Comparison of ENCODE assay signal across 9 cellular contexts in the genomic region with DNA sequence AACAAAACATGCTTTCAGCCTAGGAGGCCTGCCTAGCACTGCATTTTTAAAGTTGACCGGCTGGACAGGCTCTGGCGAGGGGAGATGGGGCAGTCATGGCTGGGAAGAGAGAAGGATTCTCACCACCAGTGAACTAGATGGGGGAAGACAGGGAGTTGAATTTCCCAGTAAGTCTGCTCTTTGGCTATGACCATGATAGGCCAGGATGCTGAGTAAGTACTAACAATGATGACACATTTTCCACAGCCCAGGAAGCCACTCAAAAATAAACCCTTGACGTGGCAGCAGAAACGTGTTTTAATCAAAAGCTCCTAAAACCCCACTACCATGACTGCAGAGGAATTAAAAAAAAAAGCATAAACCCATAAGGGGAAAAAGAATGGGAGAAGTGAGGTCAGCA. TPM values are rescaled to one million over a fixed set of nuclear protein-coding genes. Genes with fewer than 3 reads are reported as not detected.
DNase-seq lines count a peak whose midpoint lies in the region; ATAC-seq, FAIRE-seq and TF ChIP-seq lines count a peak whose summit lies in the region.
"Had no signal": no experiment of that assay in that cellular context is flagged by ENCODE, and none has a peak within 500 bp of the region (broad histone marks: within the 10 kb centered on the region; RNA-seq: fewer than 3 reads in every experiment).

No MANE protein-coding gene starts in this region.

- no peak for DNase-seq in HepG2 (ENCODE audit: low spot score)
- DNase-seq in natural killer cell = no peak
- DNase-seq in DMS153 (lab: John Stamatoyannopoulos, UW) = no peak
- DNase-seq in body of pancreas = no peak
- DNase-seq: kidney had no signal

- H3K27me3 ChIP-seq in liver (ENCODE audit: control insufficient read depth in 4 of 4, insufficient read depth in 4 of 4, low read length in 3 of 4) = no peaks in the 10 kb centered on the region
- H3K27me3 ChIP-seq in HepG2 (ENCODE audit: control insufficient read depth in 1 of 2, insufficient read depth in 2 of 2, low read length in 2 of 2) = no peaks in the 10 kb centered on the region
- H3K27me3 ChIP-seq in ectodermal cell (ENCODE audit: control insufficient read depth, insufficient read depth, low read length, poor library complexity, severe bottlenecking) = no peaks in the 10 kb centered on the region
- H3K27me3 ChIP-seq in body of pancreas = no peaks in the 10 kb centered on the region

- TF ChIP-seq RAD21 in liver (IDR thresholded peaks at IDR 0.05) = no peak
- TF ChIP-seq RAD21 in HepG2 (CRISPR knock-in tag; IDR thresholded peaks at IDR 0.05) = no peak

- H3K4me3 Mint-ChIP-seq in natural killer cell = peak overlapping the region; percentile 91

- POLR2A ChIA-PET in HepG2 (lab: Yijun Ruan, JAX) = no interaction called here

- TF ChIP-seq EP300 in HepG2 (IDR thresholded peaks at IDR 0.05; ENCODE audit: low read depth in 2 of 2, low read length in 2 of 2) (no peak), HepG2 (CRISPR knock-in tag; IDR thresholded peaks at IDR 0.05; ENCODE audit: borderline replicate concordance) (no peak)

- H3K4me1 ChIP-seq in liver (ENCODE audit: control insufficient read depth in 4 of 4, insufficient read depth in 4 of 4, low read length in 3 of 4) = peaks cover 6 to 26% (median 15%) of the 10 kb centered on the region in 4 donors
- H3K4me1 ChIP-seq in HepG2 (ENCODE audit: insufficient read depth, low read length) = peaks cover 26% of the 10 kb centered on the region
- peaks cover 47% of the 10 kb centered on the region for H3K4me1 ChIP-seq in ectodermal cell (ENCODE audit: control insufficient read depth, insufficient read depth, low read length)
- peaks cover 26% of the 10 kb centered on the region for H3K4me1 ChIP-seq in body of pancreas

- TF ChIP-seq CTCF in liver (IDR thresholded peaks at IDR 0.05; ENCODE audit: low read depth, low read length, missing input control) (no peak), HepG2 (CRISPR knock-in tag; IDR thresholded peaks at IDR 0.05) (no peak), natural killer cell (IDR thresholded peaks at IDR 0.05) (no peak), body of pancreas (IDR thresholded peaks at IDR 0.05) (no peak)

- BruUV-seq in HepG2 (replicated peaks; lab: Mats Ljungman, UMichigan) = no TSS peak

- peaks cover 14% of the 10 kb centered on the region for H3K79me2 ChIP-seq in HepG2 (ENCODE audit: insufficient read depth, low read length)

- in situ Hi-C loops in HepG2 (cut with HindIII; ENCODE audit: extremely low pct_ligation_motif_present, low pct_unique_long_range_greater_than_20kb) = no loop called here

- WGBS in liver = 79% methylated on average over 4 of the region's 4 CpGs
- WGBS in HepG2 (ENCODE audit: low lambda C conversion rate) = 96% methylated on average over 4 of the region's 4 CpGs
- WGBS in ectodermal cell, 2 experiments = 22 to 38% methylated on average over 4 of the region's 4 CpGs
- 70 to 73% methylated on average over 4 of the region's 4 CpGs for WGBS in body of pancreas, 2 donors

- ATAC-seq in HepG2 = no peak
- ATAC-seq in natural killer cell = peak in 1 of 3 donors; percentile 30
- ATAC-seq in HG03135 (IDR thresholded peaks at IDR 0.05; ENCODE audit: unreplicated experiment) = no peak
- ATAC-seq in body of pancreas = no peak
- ATAC-seq in GM21576 (IDR thresholded peaks at IDR 0.05; ENCODE audit: unreplicated experiment) = no peak

- no peaks in the 10 kb centered on the region for H3K27me3 Mint-ChIP-seq in natural killer cell (ENCODE audit: low read depth in 2 of 2)

- FAIRE-seq in HepG2 (lab: Jason Lieb, UNC) = no peak
- FAIRE-seq: kidney had no signal

- no peak overlapping the region for H3K4me2 ChIP-seq in HepG2 (ENCODE audit: low read depth, low read length)

- peak overlapping the region; percentile 40 to 46 for H3K27ac ChIP-seq in liver (ENCODE audit: low read depth in 1 of 2, low read length in 2 of 2)
- H3K27ac ChIP-seq in HepG2 (ENCODE audit: extremely low read length, insufficient read depth, low read length) = no peak overlapping the region
- peak overlapping the region; percentile 1 for H3K27ac ChIP-seq in ectodermal cell (ENCODE audit: insufficient read depth, low read depth, low read length, poor library complexity, severe bottlenecking)
- H3K27ac ChIP-seq in body of pancreas = no peak overlapping the region

- intact Hi-C loops in HepG2 (cut with micrococcal nuclease; ENCODE audit: unreplicated experiment) = no loop called here
- intact Hi-C loops in natural killer cell (cut with micrococcal nuclease) = no loop called here
- intact Hi-C loops in body of pancreas (cut with DNase I) = no loop called here

- H3K4me1 Mint-ChIP-seq in natural killer cell = peaks cover 83 to 88% of the 10 kb centered on the region in 2 donors

- no peaks in the 10 kb centered on the region for H3K9me3 ChIP-seq in liver (ENCODE audit: control insufficient read depth in 4 of 4, low read length in 3 of 4)
- H3K9me3 ChIP-seq in HepG2 (ENCODE audit: low read length) = no peaks in the 10 kb centered on the region
- no peaks in the 10 kb centered on the region for H3K9me3 ChIP-seq in ectodermal cell (ENCODE audit: control insufficient read depth, low read length)
- H3K9me3 ChIP-seq in body of pancreas = no peaks in the 10 kb centered on the region

- CTCF ChIA-PET in HepG2 (lab: Yijun Ruan, JAX; ENCODE audit: low intra/inter-chr PET ratio, low total read pairs) = no interaction called here

- peaks cover 42% of the 10 kb centered on the region for H3K36me3 Mint-ChIP-seq in natural killer cell

- TF ChIP-seq POLR2A in HepG2 (IDR thresholded peaks at IDR 0.05; ENCODE audit: insufficient read depth in 1 of 2, low read depth in 2 of 2, low read length in 2 of 2) (no peak), body of pancreas (IDR thresholded peaks at IDR 0.05) (no peak)

- H3K27ac Mint-ChIP-seq in natural killer cell = peak overlapping the region; percentile 86 to 90

- H4K20me1 ChIP-seq in HepG2 (ENCODE audit: insufficient read depth, low read length) = no peaks in the 10 kb centered on the region; the same call in 1 of the 2 replicates

- H3K36me3 ChIP-seq in liver (ENCODE audit: control insufficient read depth in 4 of 4, insufficient read depth in 3 of 4, low read depth in 1 of 4, low read length in 3 of 4) (peaks cover 7 to 48% (median 28%) of the 10 kb centered on the region in 4 donors), HepG2 (replicated peaks in 1 of 2; ENCODE audit: control insufficient read depth in 1 of 2, insufficient read depth in 2 of 2, low read length in 2 of 2) (peaks cover 27 to 64% of the 10 kb centered on the region in 2 experiments), ectodermal cell (ENCODE audit: control insufficient read depth, insufficient read depth, low read length) (peaks cover 27% of the 10 kb centered on the region), body of pancreas (replicated peaks in 1 of 2; ENCODE audit: insufficient read depth in 1 of 2, low read depth in 2 of 2) (peaks cover 0 to 13% of the 10 kb centered on the region in 2 donors)

- H3K4me3 ChIP-seq in liver (ENCODE audit: low read depth in 1 of 3, low read length in 3 of 3) = no peak overlapping the region
- H3K4me3 ChIP-seq in HepG2 (replicated peaks in 1 of 3; ENCODE audit: insufficient read depth in 1 of 3, low read depth in 2 of 3, low read length in 3 of 3) = no peak overlapping the region
- H3K4me3 ChIP-seq in ectodermal cell (ENCODE audit: insufficient read depth, low read depth, low read length) = no peak overlapping the region
- H3K4me3 ChIP-seq in body of pancreas = no peak overlapping the region

- H3K9ac ChIP-seq in liver (ENCODE audit: low read depth in 1 of 2, low read length in 2 of 2) (no peak overlapping the region), HepG2 (ENCODE audit: insufficient read depth, low read depth, low read length) (no peak overlapping the region)

- no peaks in the 10 kb centered on the region for H3K9me3 Mint-ChIP-seq in natural killer cell

- no peak overlapping the region for H2AFZ ChIP-seq in HepG2 (ENCODE audit: low read length)

RNA-seq across cellular contexts. Expression of gene KCTD10, which starts 19.0 kb away (rescaled TPM):
- 10 to 100 TPM in 1 of 2 donors, 1 to 10 TPM in 1; 8.4 to 20.1 TPM for total RNA-seq in liver
- polyA plus RNA-seq in liver = 10 to 100 TPM in 1 of 2 donors, 1 to 10 TPM in 1; 4.2 to 11.4 TPM
- total RNA-seq in HepG2 (2016; rRNA removed; fragmentation: Illumina TruSeq; extraction: Trizol) = 6.9 and 12.5 TPM in 2 replicates
- total RNA-seq in HepG2 (2016; cell fraction: cytosol; rRNA removed; fragmentation: Illumina TruSeq; extraction: Trizol; ENCODE audit: low read depth) = 2.1 and 3.7 TPM in 2 replicates
- total RNA-seq in HepG2 (2016; cell fraction: insoluble cytoplasmic fraction; rRNA removed; fragmentation: Illumina TruSeq; extraction: Trizol) = 6.4 and 9.2 TPM in 2 replicates
- total RNA-seq in HepG2 (2016; cell fraction: membrane; rRNA removed; fragmentation: Illumina TruSeq; extraction: Trizol) = 5.5 and 5.7 TPM in 2 replicates
- 11.5 and 12.2 TPM in 2 replicates for total RNA-seq in HepG2 (2016; cell fraction: nucleus; rRNA removed; fragmentation: Illumina TruSeq; extraction: Trizol)
- 25.4 and 30.2 TPM in 2 replicates for polyA plus RNA-seq in HepG2 (2011; rRNA removed)
- polyA plus RNA-seq in HepG2 (2011; cell fraction: cytosol; rRNA removed) = 21.1 and 22.0 TPM in 2 replicates
- polyA plus RNA-seq in HepG2 (2011; cell fraction: nucleus; rRNA removed) = 28.4 and 32.1 TPM in 2 replicates
- 11.1 TPM in 2 replicates for polyA plus RNA-seq in HepG2 (2012)
- polyA plus RNA-seq in HepG2 (2016; cell fraction: cytosol; fragmentation: Illumina TruSeq; extraction: Trizol; ENCODE audit: low read depth) = 1.4 and 1.7 TPM in 2 replicates
- polyA plus RNA-seq in HepG2 (2016; cell fraction: insoluble cytoplasmic fraction; fragmentation: Illumina TruSeq; extraction: Trizol; ENCODE audit: low read depth) = 21.4 and 22.8 TPM in 2 replicates
- 4.0 and 4.6 TPM in 2 replicates for polyA plus RNA-seq in HepG2 (2016; cell fraction: membrane; fragmentation: Illumina TruSeq; extraction: Trizol; ENCODE audit: low read depth)
- polyA plus RNA-seq in HepG2 (2016; cell fraction: nucleus; fragmentation: Illumina TruSeq; extraction: Trizol; ENCODE audit: insufficient read depth, low read depth) = 18.0 and 18.6 TPM in 2 replicates
- 96.2 and 112 TPM in 2 replicates for polyA minus RNA-seq in HepG2 (2011; rRNA and poly(A)+ RNA removed; ENCODE audit: low replicate concordance)
- 15.2 and 22.8 TPM in 2 replicates for polyA minus RNA-seq in HepG2 (2011; cell fraction: cytosol; rRNA and poly(A)+ RNA removed)
- polyA minus RNA-seq in HepG2 (2011; cell fraction: nucleus; rRNA and poly(A)+ RNA removed) = 33.0 and 56.2 TPM in 2 replicates
- polyA plus RNA-seq in ectodermal cell (2013, experiment 1 of 4) = 33.2 TPM
- 39.9 TPM for polyA plus RNA-seq in ectodermal cell (2013, experiment 2 of 4)
- 33.4 TPM for polyA plus RNA-seq in ectodermal cell (2013, experiment 3 of 4)
- polyA plus RNA-seq in ectodermal cell (2013, experiment 4 of 4) = 28.9 TPM
- total RNA-seq in natural killer cell = 100 to 1,000 TPM in 1 of 3 donors, 10 to 100 TPM in 2; 76.0 to 141 (median 79.0) TPM
- 10 to 100 TPM; 18.2 to 28.3 TPM for total RNA-seq in body of pancreas

RNA-seq across cellular contexts. Expression of gene UBE3B, which starts 19.3 kb away (rescaled TPM):
- total RNA-seq in liver = 10 to 100 TPM; 29.1 to 43.4 TPM
- polyA plus RNA-seq in liver = 10 to 100 TPM in 1 of 2 donors, 1 to 10 TPM in 1; 9.3 to 19.1 TPM
- total RNA-seq in HepG2 (2016; rRNA removed; fragmentation: Illumina TruSeq; extraction: Trizol) = 25.3 and 31.5 TPM in 2 replicates
- 30.2 and 32.0 TPM in 2 replicates for total RNA-seq in HepG2 (2016; cell fraction: cytosol; rRNA removed; fragmentation: Illumina TruSeq; extraction: Trizol; ENCODE audit: low read depth)
- total RNA-seq in HepG2 (2016; cell fraction: insoluble cytoplasmic fraction; rRNA removed; fragmentation: Illumina TruSeq; extraction: Trizol) = 26.5 and 33.2 TPM in 2 replicates
- total RNA-seq in HepG2 (2016; cell fraction: membrane; rRNA removed; fragmentation: Illumina TruSeq; extraction: Trizol) = 41.9 and 47.4 TPM in 2 replicates
- total RNA-seq in HepG2 (2016; cell fraction: nucleus; rRNA removed; fragmentation: Illumina TruSeq; extraction: Trizol) = 27.6 and 29.3 TPM in 2 replicates
- 22.7 and 26.0 TPM in 2 replicates for polyA plus RNA-seq in HepG2 (2011; rRNA removed)
- 14.5 and 17.1 TPM in 2 replicates for polyA plus RNA-seq in HepG2 (2011; cell fraction: cytosol; rRNA removed)
- 61.8 and 62.4 TPM in 2 replicates for polyA plus RNA-seq in HepG2 (2011; cell fraction: nucleus; rRNA removed)
- 11.8 and 14.4 TPM in 2 replicates for polyA plus RNA-seq in HepG2 (2012)
- 26.4 and 35.0 TPM in 2 replicates for polyA plus RNA-seq in HepG2 (2016; cell fraction: cytosol; fragmentation: Illumina TruSeq; extraction: Trizol; ENCODE audit: low read depth)
- polyA plus RNA-seq in HepG2 (2016; cell fraction: insoluble cytoplasmic fraction; fragmentation: Illumina TruSeq; extraction: Trizol; ENCODE audit: low read depth) = 22.0 and 25.4 TPM in 2 replicates
- polyA plus RNA-seq in HepG2 (2016; cell fraction: membrane; fragmentation: Illumina TruSeq; extraction: Trizol; ENCODE audit: low read depth) = 28.4 and 35.1 TPM in 2 replicates
- polyA plus RNA-seq in HepG2 (2016; cell fraction: nucleus; fragmentation: Illumina TruSeq; extraction: Trizol; ENCODE audit: insufficient read depth, low read depth) = 28.2 and 30.2 TPM in 2 replicates
- 27.1 and 49.0 TPM in 2 replicates for polyA minus RNA-seq in HepG2 (2011; rRNA and poly(A)+ RNA removed; ENCODE audit: low replicate concordance)
- polyA minus RNA-seq in HepG2 (2011; cell fraction: cytosol; rRNA and poly(A)+ RNA removed) = 13.7 and 15.7 TPM in 2 replicates
- 55.0 and 69.5 TPM in 2 replicates for polyA minus RNA-seq in HepG2 (2011; cell fraction: nucleus; rRNA and poly(A)+ RNA removed)
- 30.4 TPM for polyA plus RNA-seq in ectodermal cell (2013, experiment 1 of 4)
- polyA plus RNA-seq in ectodermal cell (2013, experiment 2 of 4) = 39.2 TPM
- polyA plus RNA-seq in ectodermal cell (2013, experiment 3 of 4) = 22.8 TPM
- polyA plus RNA-seq in ectodermal cell (2013, experiment 4 of 4) = 28.8 TPM
- 10 to 100 TPM; 32.2 to 46.7 (median 39.5) TPM for total RNA-seq in natural killer cell
- 10 to 100 TPM; 18.9 to 33.9 TPM for total RNA-seq in body of pancreas

Comparison
In these comparisons a context has a peak if more than half of its experiments do, and no peak if none do; other contexts are left out.
1. H3K27ac ChIP-seq: peak in liver (2 of 2) and ectodermal cell (single experiment); none in HepG2 (single experiment) and body of pancreas (0 of 4).